9 cellular contexts compared by ENCODE assay signal in genomic region chr10:21888959-21889358, GRCh38.
DNase-seq lines count a peak whose midpoint lies in the region; ATAC-seq and TF ChIP-seq lines count a peak whose summit lies in the region.
"Had no signal": no experiment of that assay in that cellular context is flagged by ENCODE, and none has a peak within 500 bp of the region (broad histone marks: within the 10 kb centered on the region; RNA-seq: fewer than 3 reads in every experiment).

No MANE protein-coding gene starts in this region.

- POLR2A ChIA-PET in activated CD4-positive, alpha-beta T cell treated with anti-CD3 and anti-CD28 coated beads, Interleukin-2, amount 10 ng/mL, durations not matched to agents 7 days and 5 days (lab: Charles Lee): no interaction called here

- peaks cover 46% of the 10 kb centered on the region for H3K36me3 Mint-ChIP-seq in activated CD4-positive, alpha-beta T cell treated with anti-CD3 and anti-CD28 coated beads, Interleukin-2, amount 10 ng/mL, durations not matched to agents 7 days and 5 days (ENCODE audit: low read depth)

- H3K9me3 ChIP-seq in mammary epithelial cell (replicated peaks; ENCODE audit: insufficient read depth, low read length): no peaks in the 10 kb centered on the region

- WGBS in mammary epithelial cell (ENCODE audit: low coverage, missing lambda C conversion rate): 81% methylated on average over 5 of the region's 5 CpGs

- TF ChIP-seq CTCF in GM12864 (IDR thresholded peaks at IDR 0.05; ENCODE audit: low read depth, low read length, missing control alignments): no peak
- no peak for TF ChIP-seq CTCF in mammary epithelial cell (conservative IDR thresholded peaks at IDR 0.05 in 1 of 2, IDR thresholded peaks at IDR 0.05 in 1 of 2; ENCODE audit: extremely low read depth in 1 of 2, insufficient read depth in 1 of 2, low read depth in 1 of 2, low read length in 2 of 2)

- peaks cover 37% of the 10 kb centered on the region for H3K4me1 Mint-ChIP-seq in activated CD4-positive, alpha-beta T cell treated with anti-CD3 and anti-CD28 coated beads, Interleukin-2, amount 10 ng/mL, durations not matched to agents 7 days and 5 days

- no peak overlapping the region for H2AFZ ChIP-seq in mammary epithelial cell (ENCODE audit: low read depth, low read length)

- H3K27ac ChIP-seq in mammary epithelial cell (ENCODE audit: insufficient read depth, low read depth, low read length): no peak overlapping the region

- H3K4me1 ChIP-seq in mammary epithelial cell (ENCODE audit: insufficient read depth, low read length): no peaks in the 10 kb centered on the region

- CTCF ChIA-PET in activated CD4-positive, alpha-beta T cell treated with anti-CD3 and anti-CD28 coated beads, Interleukin-2, amount 10 ng/mL, durations not matched to agents 7 days and 5 days (lab: Charles Lee): interaction anchor here (1.0 to 1.2 kb wide), 2 partner anchors 9 to 11 kb away, joined by 3 read pairs; no protein-coding TSS in a partner anchor
- CTCF ChIA-PET in mammary epithelial cell (lab: Charles Lee; ENCODE audit: low non-redundant PET): no interaction called here

- no TSS peak for BruUV-seq in mammary epithelial cell (replicated peaks; lab: Mats Ljungman, UMichigan)

- ATAC-seq in GM19351 (IDR thresholded peaks at IDR 0.05; ENCODE audit: unreplicated experiment) (peak; percentile 91), HG03045 (IDR thresholded peaks at IDR 0.05; ENCODE audit: unreplicated experiment) (peak; percentile 98)

- H3K4me2 ChIP-seq in mammary epithelial cell (ENCODE audit: insufficient read depth, low read depth, low read length): no peak overlapping the region

- no peaks in the 10 kb centered on the region for H3K27me3 Mint-ChIP-seq in activated CD4-positive, alpha-beta T cell treated with anti-CD3 and anti-CD28 coated beads, Interleukin-2, amount 10 ng/mL, durations not matched to agents 7 days and 5 days

- H3K79me2 ChIP-seq in mammary epithelial cell (ENCODE audit: insufficient read depth, low read length): peaks cover 2% of the 10 kb centered on the region

- dilution Hi-C loops in mammary epithelial cell (cut with HindIII; ENCODE audit: low sequenced_read_pairs): loop anchor here (5.0 kb wide), 1 partner anchor 82 kb away; no protein-coding TSS in a partner anchor

- H3K27ac Mint-ChIP-seq in activated CD4-positive, alpha-beta T cell treated with anti-CD3 and anti-CD28 coated beads, Interleukin-2, amount 10 ng/mL, durations not matched to agents 7 days and 5 days: no peak overlapping the region

- in situ Hi-C loops in mammary epithelial cell (cut with MboI; ENCODE audit: low sequenced_read_pairs in 2 of 2): no loop called here

- H3K9me3 Mint-ChIP-seq in activated CD4-positive, alpha-beta T cell treated with anti-CD3 and anti-CD28 coated beads, Interleukin-2, amount 10 ng/mL, durations not matched to agents 7 days and 5 days: peaks cover 40% of the 10 kb centered on the region

- H3K9ac ChIP-seq in mammary epithelial cell (ENCODE audit: insufficient read depth, low read length): no peak overlapping the region

- peaks cover 3% of the 10 kb centered on the region for H3K36me3 ChIP-seq in mammary epithelial cell (ENCODE audit: insufficient read depth, low read length)

- peak; percentile 96 for DNase-seq in GM12864 (ENCODE audit: low read depth)
- peak; percentile 38 for DNase-seq in activated CD4-positive, alpha-beta T cell treated with anti-CD3 and anti-CD28 coated beads, Interleukin-2, amount 10 ng/mL, durations not matched to agents 7 days and 5 days
- no peak for DNase-seq in kidney glomerular epithelial cell (lab: John Stamatoyannopoulos, UW)
- no peak for DNase-seq in cerebellar cortex (ENCODE audit: low spot score)
- DNase-seq in dedifferentiated amniotic fluid mesenchymal stem cell (ENCODE audit: extremely low spot score): no peak
- DNase-seq in mammary epithelial cell: no peak
- DNase-seq: NCI-H1105 had no signal

- intact Hi-C loops in mammary epithelial cell (cut with micrococcal nuclease): no loop called here

- no peaks in the 10 kb centered on the region for H3K27me3 ChIP-seq in mammary epithelial cell (ENCODE audit: insufficient read depth, low read length)

- no peaks in the 10 kb centered on the region for H4K20me1 ChIP-seq in mammary epithelial cell (ENCODE audit: insufficient read depth, low read length)

- H3K4me3 ChIP-seq in GM12864 (ENCODE audit: low read depth, low read length) (no peak overlapping the region; the same call in 1 of the 2 replicates), mammary epithelial cell (replicated peaks in 1 of 3; ENCODE audit: insufficient read depth in 1 of 3, low read depth in 2 of 3, low read length in 3 of 3) (no peak overlapping the region)

- H3K4me3 Mint-ChIP-seq in activated CD4-positive, alpha-beta T cell treated with anti-CD3 and anti-CD28 coated beads, Interleukin-2, amount 10 ng/mL, durations not matched to agents 7 days and 5 days: no peak overlapping the region

Comparison
In these comparisons a context has a peak if more than half of its experiments do, and no peak if none do; other contexts are left out.
1. DNase-seq: peak in GM12864 (single experiment) and activated CD4-positive, alpha-beta T cell treated with anti-CD3 and anti-CD28 coated beads, Interleukin-2, amount 10 ng/mL, durations not matched to agents 7 days and 5 days (single experiment); none in kidney glomerular epithelial cell (single experiment), cerebellar cortex (single experiment), dedifferentiated amniotic fluid mesenchymal stem cell (single experiment) and mammary epithelial cell (single experiment).